In genomic region chr1:203428981-203429599, GRCh38 we compare ENCODE assay signal across 15 cellular contexts. TPM values are rescaled to one million over a fixed set of nuclear protein-coding genes. Genes with fewer than 3 reads are reported as not detected.
DNase-seq lines count a peak whose midpoint lies in the region; ATAC-seq and TF ChIP-seq lines count a peak whose summit lies in the region.
"Had no signal": no experiment of that assay in that cellular context is flagged by ENCODE, and none has a peak within 500 bp of the region (broad histone marks: within the 10 kb centered on the region; RNA-seq: fewer than 3 reads in every experiment).

No MANE protein-coding gene starts in this region.

- H3K4me3 Mint-ChIP-seq in neural progenitor cell = no peak overlapping the region
- H3K4me3 Mint-ChIP-seq: activated naive CD4-positive, alpha-beta T cell treated with anti-CD3 and anti-CD28 coated beads for 36 hours had no signal

- TF ChIP-seq CTCF in OCI-LY3 (IDR thresholded peaks at IDR 0.05; ENCODE audit: low read depth, low read length) (no peak), neural progenitor cell (IDR thresholded peaks at IDR 0.05) (no peak)

- no peaks in the 10 kb centered on the region for H3K36me3 ChIP-seq in OCI-LY3 (replicated peaks; ENCODE audit: low read depth, low read length)
- no peaks in the 10 kb centered on the region for H3K36me3 ChIP-seq in neural progenitor cell
- H3K36me3 ChIP-seq: cardiac muscle cell had no signal

- H3K4me2 ChIP-seq in OCI-LY3 (ENCODE audit: low read length) (peak overlapping the region; percentile 82), neural progenitor cell (no peak overlapping the region)

- no peaks in the 10 kb centered on the region for H3K9me3 ChIP-seq in OCI-LY3 (ENCODE audit: insufficient read depth, low read length)
- H3K9me3 ChIP-seq in neural progenitor cell (ENCODE audit: low read depth) = no peaks in the 10 kb centered on the region

- peaks cover 61% of the 10 kb centered on the region for H3K4me1 ChIP-seq in OCI-LY3 (ENCODE audit: low read length)
- H3K4me1 ChIP-seq in neural progenitor cell = no peaks in the 10 kb centered on the region
- H3K4me1 ChIP-seq: parathyroid adenoma had no signal

- DNase-seq in DMS79 treated with DMSO at 0.1 percent for 48 hours (lab: John Stamatoyannopoulos, UW) (peak; percentile 78), NCI-H146 treated with DMSO at 0.1 percent for 48 hours (lab: John Stamatoyannopoulos, UW; ENCODE audit: unreplicated experiment) (peak; percentile 50), neural progenitor cell (ENCODE audit: low spot score) (no peak), HCEC 1CT (no peak), mucosa of gallbladder (ENCODE audit: low spot score) (no peak), 8988T (no peak)
- DNase-seq: activated naive CD4-positive, alpha-beta T cell treated with anti-CD3 and anti-CD28 coated beads for 36 hours; GF-D8 had no signal

- peak overlapping the region; percentile 64 for H3K27ac Mint-ChIP-seq in neural progenitor cell
- H3K27ac Mint-ChIP-seq: activated naive CD4-positive, alpha-beta T cell treated with anti-CD3 and anti-CD28 coated beads for 36 hours had no signal

- H2AFZ ChIP-seq in OCI-LY3 (ENCODE audit: low read depth, low read length) (peak overlapping the region; percentile 10; the same call in 1 of the 2 replicates), neural progenitor cell (replicated peaks) (no peak overlapping the region)
- H2AFZ ChIP-seq: parathyroid adenoma had no signal

- peaks cover 14% of the 10 kb centered on the region for H3K27me3 Mint-ChIP-seq in neural progenitor cell (ENCODE audit: insufficient read depth, low read depth)

- H3K4me3 ChIP-seq in OCI-LY3 (ENCODE audit: low read length) (peak overlapping the region; percentile 64), neural progenitor cell (no peak overlapping the region)
- H3K4me3 ChIP-seq: cardiac muscle cell had no signal

- H3K4me1 Mint-ChIP-seq in neural progenitor cell = peaks cover 42% of the 10 kb centered on the region

- H3K36me3 Mint-ChIP-seq in neural progenitor cell = no peaks in the 10 kb centered on the region

- no peaks in the 10 kb centered on the region for H4K20me1 ChIP-seq in OCI-LY3 (ENCODE audit: insufficient read depth, low read length)
- no peaks in the 10 kb centered on the region for H4K20me1 ChIP-seq in neural progenitor cell (ENCODE audit: low read depth)

- H3K79me2 ChIP-seq in OCI-LY3 (ENCODE audit: low read length) = no peaks in the 10 kb centered on the region
- no peaks in the 10 kb centered on the region for H3K79me2 ChIP-seq in neural progenitor cell (ENCODE audit: low read depth)
- H3K79me2 ChIP-seq: parathyroid adenoma had no signal

- no peaks in the 10 kb centered on the region for H3F3A ChIP-seq in neural progenitor cell (ENCODE audit: low read depth)

- H3K27me3 ChIP-seq in OCI-LY3 (ENCODE audit: low read depth, low read length) = 0 out of 2 replicates have a peak, but pooled peaks cover 3% of the 10 kb centered on the region
- peaks cover 4% of the 10 kb centered on the region for H3K27me3 ChIP-seq in neural progenitor cell
- H3K27me3 ChIP-seq: cardiac muscle cell had no signal

- H3K27ac ChIP-seq in OCI-LY3 (ENCODE audit: low read length) = peak overlapping the region; percentile 85
- H3K27ac ChIP-seq in neural progenitor cell = no peak overlapping the region
- H3K27ac ChIP-seq: cardiac muscle cell, epithelial cell of prostate, parathyroid adenoma had no signal

- H3K9me3 Mint-ChIP-seq in neural progenitor cell = no peaks in the 10 kb centered on the region
- H3K9me3 Mint-ChIP-seq: activated naive CD4-positive, alpha-beta T cell treated with anti-CD3 and anti-CD28 coated beads for 36 hours had no signal

- ATAC-seq in HG02798 (IDR thresholded peaks at IDR 0.05; ENCODE audit: poor library complexity, unreplicated experiment) = no peak

- H3K9ac ChIP-seq in OCI-LY3 (ENCODE audit: low read length) (peak overlapping the region; percentile 54; the same call in 1 of the 2 replicates), neural progenitor cell (no peak overlapping the region)
- H3K9ac ChIP-seq: parathyroid adenoma had no signal

RNA-seq across cellular contexts. Expression of gene PRELP, which starts 46.5 kb away (rescaled TPM):
- total RNA-seq in neural progenitor cell (ENCODE audit: low replicate concordance) = 0.26 and 0.34 TPM in 2 replicates
- total RNA-seq in mucosa of gallbladder = 72.1 TPM
- total RNA-seq: activated naive CD4-positive, alpha-beta T cell treated with anti-CD3 and anti-CD28 coated beads for 36 hours; cardiac muscle cell; RPMI7951; T-helper 2 cell treated with Interferon-gamma antibody and Interleukin-4, amounts not matched to agents 100 ng/mL and 5 ng/mL, for 36 hours had no signal

Comparison
In these comparisons a context has a peak if more than half of its experiments do, and no peak if none do; other contexts are left out.
1. DNase-seq: peak in DMS79 treated with DMSO at 0.1 percent for 48 hours (single experiment) and NCI-H146 treated with DMSO at 0.1 percent for 48 hours (single experiment); none in neural progenitor cell (single experiment), HCEC 1CT (single experiment), mucosa of gallbladder (single experiment) and 8988T (single experiment).
2. RNA of gene PRELP, which starts 46.5 kb away (total RNA-seq): 72.1 TPM in mucosa of gallbladder (single experiment); 0.26 to 0.34 TPM in neural progenitor cell; every median in the first group is over 10 times any median in the second.